Comparison of ENCODE assay signal across 8 cellular contexts in genomic region chr17:7833795-7834553, GRCh38. TPM values are rescaled to one million over a fixed set of nuclear protein-coding genes. Genes with fewer than 3 reads are reported as not detected.
DNase-seq lines count a peak whose midpoint lies in the region; ATAC-seq and TF ChIP-seq lines count a peak whose summit lies in the region.

KDM6B (plus strand) TSS chr17:7834217; CDS start chr17:7845555, 11,338 bp downstream.

- H3K27ac ChIP-seq in angular gyrus (ENCODE audit: low read depth, low read length) (peak within 1 kb of the TSS; percentile 91), upper lobe of right lung (peak within 1 kb of the TSS; percentile 99)

- H3K36me3 ChIP-seq in upper lobe of right lung = no peaks in the 10 kb centered on the region

- H3K4me3 Mint-ChIP-seq in T-helper 2 cell treated with Interferon-gamma antibody and Interleukin-4, amounts not matched to agents 5 μg/mL and 100 μg/mL, for 36 hours = peak within 1 kb of the TSS; percentile 88

- H3K27me3 Mint-ChIP-seq in T-helper 2 cell treated with Interferon-gamma antibody and Interleukin-4, amounts not matched to agents 5 μg/mL and 100 μg/mL, for 36 hours (ENCODE audit: low read depth) = peaks cover 18% of the 10 kb centered on the region

- H3K27ac Mint-ChIP-seq in T-helper 2 cell treated with Interferon-gamma antibody and Interleukin-4, amounts not matched to agents 5 μg/mL and 100 μg/mL, for 36 hours = peak within 1 kb of the TSS; percentile 94

- ATAC-seq in HG02610 (IDR thresholded peaks at IDR 0.05; ENCODE audit: unreplicated experiment) = peak; percentile 45
- peak; percentile 66 to 73 for ATAC-seq in left cardiac atrium
- peak; percentile 78 for ATAC-seq in upper lobe of right lung

- no peaks in the 10 kb centered on the region for H3K9me3 ChIP-seq in upper lobe of right lung

- peaks cover 22% of the 10 kb centered on the region for H3K4me1 ChIP-seq in upper lobe of right lung

- H3K4me1 Mint-ChIP-seq in T-helper 2 cell treated with Interferon-gamma antibody and Interleukin-4, amounts not matched to agents 5 μg/mL and 100 μg/mL, for 36 hours (ENCODE audit: low read depth) = peaks cover 37% of the 10 kb centered on the region

- DNase-seq in GDM1 (lab: John Stamatoyannopoulos, UW) (peak; percentile 81), NCI-H146 (lab: John Stamatoyannopoulos, UW) (peak; percentile 86), left cardiac atrium (peak; percentile 97), posterior vena cava (ENCODE audit: low spot score) (peak; percentile 98), upper lobe of right lung (peak; percentile 96)
- DNase-seq in T-helper 2 cell treated with Interferon-gamma antibody and Interleukin-4, amounts not matched to agents 5 μg/mL and 100 μg/mL, for 36 hours (ENCODE audit: low spot score) = peak; percentile 89

- H3K36me3 Mint-ChIP-seq in T-helper 2 cell treated with Interferon-gamma antibody and Interleukin-4, amounts not matched to agents 5 μg/mL and 100 μg/mL, for 36 hours (ENCODE audit: low read depth) = no peaks in the 10 kb centered on the region

- intact Hi-C loops in left cardiac atrium (cut with DNase I) (no loop called here), posterior vena cava (cut with DNase I) (no loop called here), upper lobe of right lung (cut with DNase I) (no loop called here)

- TF ChIP-seq CTCF in upper lobe of right lung (IDR thresholded peaks at IDR 0.05) = no peak

- H3K27me3 ChIP-seq in upper lobe of right lung = no peaks in the 10 kb centered on the region

- peak within 1 kb of the TSS; percentile 83 for H3K4me3 ChIP-seq in upper lobe of right lung

- no peaks in the 10 kb centered on the region for H3K9me3 Mint-ChIP-seq in T-helper 2 cell treated with Interferon-gamma antibody and Interleukin-4, amounts not matched to agents 5 μg/mL and 100 μg/mL, for 36 hours

RNA-seq across cellular contexts. Expression of gene KDM6B, which starts in this region (rescaled TPM):
- 10 to 100 TPM; 24.2 to 31.7 TPM for total RNA-seq in left cardiac atrium
- 10 to 100 TPM; 21.0 to 29.0 TPM for total RNA-seq in posterior vena cava
- total RNA-seq in upper lobe of right lung = 48.3 TPM

Comparison
In these comparisons a context has a peak if more than half of its experiments do, and no peak if none do; other contexts are left out.
1. Peak in every context shown above with its lines: DNase-seq, ATAC-seq, H3K4me3 ChIP-seq and H3K27ac ChIP-seq.